8 cellular contexts compared by ENCODE assay signal in genomic region chr7:102287082-102287464, GRCh38. TPM values are rescaled to one million over a fixed set of nuclear protein-coding genes. Genes with fewer than 3 reads are reported as not detected.
DNase-seq lines count a peak whose midpoint lies in the region; ATAC-seq and TF ChIP-seq lines count a peak whose summit lies in the region.

No MANE protein-coding gene starts in this region.

- DNase-seq in heart left ventricle: no peak
- no peak for DNase-seq in left ventricle myocardium superior
- no peak for DNase-seq in activated CD8-positive, alpha-beta T cell treated with anti-CD3 and anti-CD28 coated beads for 36 hours
- no peak for DNase-seq in stomach
- no peak for DNase-seq in OCI-M2 (lab: John Stamatoyannopoulos, UW; ENCODE audit: unreplicated experiment)
- DNase-seq in posterior vena cava (ENCODE audit: low spot score): no peak

- no peaks in the 10 kb centered on the region for H3K9me3 Mint-ChIP-seq in activated CD8-positive, alpha-beta T cell treated with anti-CD3 and anti-CD28 coated beads for 36 hours

- TF ChIP-seq CTCF in heart left ventricle (IDR thresholded peaks at IDR 0.05): no peak
- no peak for TF ChIP-seq CTCF in activated CD8-positive, alpha-beta T cell treated with anti-CD3 and anti-CD28 coated beads for 36 hours (IDR thresholded peaks at IDR 0.05)
- TF ChIP-seq CTCF in stomach (IDR thresholded peaks at IDR 0.05): no peak

- CTCF ChIA-PET in activated CD8-positive, alpha-beta T cell treated with anti-CD3 and anti-CD28 coated beads for 36 hours (lab: Charles Lee): interaction anchor here (1.1 kb wide), 1 partner anchor 16 kb away, joined by 3 read pairs; no protein-coding TSS in a partner anchor

- TF ChIP-seq POLR2A in heart left ventricle (IDR thresholded peaks at IDR 0.05): no peak
- no peak for TF ChIP-seq POLR2A in stomach (IDR thresholded peaks at IDR 0.05)

- H3K27me3 ChIP-seq in heart left ventricle: no peaks in the 10 kb centered on the region
- peaks cover 0 to 12% (median 0%) of the 10 kb centered on the region in 3 donors for H3K27me3 ChIP-seq in stomach

- peak overlapping the region; percentile 67 to 95 (median 81) for H3K4me3 ChIP-seq in heart left ventricle
- peak overlapping the region; percentile 87 for H3K4me3 ChIP-seq in iPS-18c (ENCODE audit: insufficient read depth, low read depth, low read length)
- peak overlapping the region; percentile 77 to 85 (median 78) for H3K4me3 ChIP-seq in stomach

- WGBS in heart left ventricle, 4 donors: 0 to 2% (median 1%) methylated on average over 24 to 38 of the region's 38 CpGs
- 0 to 1% (median 0%) methylated on average over 21 to 38 of the region's 38 CpGs for WGBS in stomach, 5 donors

- POLR2A ChIA-PET in activated CD8-positive, alpha-beta T cell treated with anti-CD3 and anti-CD28 coated beads for 36 hours (lab: Charles Lee): interaction anchor here (0.6 to 0.9 kb wide), 2 partner anchors 31 to 177 kb away, joined by 3 to 4 read pairs; partner anchors contain the start of genes ALKBH4 and LRWD1

- peak in 1 of 4 donors; percentile 8 for ATAC-seq in heart left ventricle
- ATAC-seq in left ventricle myocardium superior: no peak
- no peak for ATAC-seq in activated CD8-positive, alpha-beta T cell treated with anti-CD3 and anti-CD28 coated beads for 36 hours
- no peak for ATAC-seq in GM19467 (IDR thresholded peaks at IDR 0.05; ENCODE audit: unreplicated experiment)

- no peak for TF ChIP-seq EP300 in stomach (IDR thresholded peaks at IDR 0.05)

- H3K4me3 Mint-ChIP-seq in activated CD8-positive, alpha-beta T cell treated with anti-CD3 and anti-CD28 coated beads for 36 hours: peak overlapping the region; percentile 58

- H3K36me3 Mint-ChIP-seq in activated CD8-positive, alpha-beta T cell treated with anti-CD3 and anti-CD28 coated beads for 36 hours (ENCODE audit: low read depth): no peaks in the 10 kb centered on the region

- no peaks in the 10 kb centered on the region for H3K36me3 ChIP-seq in heart left ventricle
- H3K36me3 ChIP-seq in stomach: no peaks in the 10 kb centered on the region

- peaks cover 11% of the 10 kb centered on the region for H3K27me3 Mint-ChIP-seq in activated CD8-positive, alpha-beta T cell treated with anti-CD3 and anti-CD28 coated beads for 36 hours

- intact Hi-C loops in heart left ventricle (cut with DNase I) (loop anchor here in 1 of 10 donors (2.0 kb wide), 1 partner anchor 104 kb away; no protein-coding TSS in a partner anchor), left ventricle myocardium superior (cut with micrococcal nuclease) (no loop called here), stomach (cut with DNase I; ENCODE audit: low total_unique reads) (loop anchor here (10.0 kb wide), 1 partner anchor 178 kb away; the partner anchor contains the start of genes ALKBH4 and LRWD1), posterior vena cava (cut with DNase I) (loop anchor here in 1 of 2 donors (10.0 kb wide), 1 partner anchor 1058 kb away; the partner anchor contains the start of genes DNAJC2 and PSMC2)
- intact Hi-C loops in activated CD8-positive, alpha-beta T cell treated with anti-CD3 and anti-CD28 coated beads for 36 hours (cut with micrococcal nuclease): loop anchor here (10.0 kb wide), 1 partner anchor 168 kb away; no protein-coding TSS in a partner anchor

- peak overlapping the region in 7 of 12 donors; percentile 2 to 61 (median 11) for H3K27ac ChIP-seq in heart left ventricle
- H3K27ac ChIP-seq in stomach: peak overlapping the region in 4 of 5 donors; percentile 29 to 89 (median 54)

- H3K4me1 ChIP-seq in heart left ventricle (peaks cover 7 to 42% (median 24%) of the 10 kb centered on the region in 12 donors), stomach (peaks cover 14 to 40% (median 31%) of the 10 kb centered on the region in 4 donors)

- H3K9me3 ChIP-seq in heart left ventricle (no peaks in the 10 kb centered on the region), iPS-18c (ENCODE audit: control insufficient read depth, insufficient read depth, low read length) (peaks cover 2% of the 10 kb centered on the region), stomach (no peaks in the 10 kb centered on the region)

- H3K4me1 Mint-ChIP-seq in activated CD8-positive, alpha-beta T cell treated with anti-CD3 and anti-CD28 coated beads for 36 hours (ENCODE audit: low read depth): peaks cover 34% of the 10 kb centered on the region

- H3K27ac Mint-ChIP-seq in activated CD8-positive, alpha-beta T cell treated with anti-CD3 and anti-CD28 coated beads for 36 hours: no peak overlapping the region

RNA-seq across cellular contexts. Expression of gene SH2B2, which starts 0.4 kb away (rescaled TPM):
- total RNA-seq in heart left ventricle (1 to 10 TPM in 8 of 9 donors, under 1 TPM in 1; 1.00 to 5.7 (median 2.5) TPM), left ventricle myocardium superior (0.99 TPM), stomach (10 to 100 TPM in 1 of 5 donors, 1 to 10 TPM in 2, under 1 TPM in 1, not detected in 1; 0.37 to 11.1 (median 6.5) TPM), posterior vena cava (1 to 10 TPM; 2.7 to 4.6 TPM)
- polyA plus RNA-seq in heart left ventricle (1 to 10 TPM in 1 of 2 donors, under 1 TPM in 1; 0.50 to 2.2 TPM), stomach (1 to 10 TPM; 2.3 to 2.7 (median 2.6) TPM)
- total RNA-seq in activated CD8-positive, alpha-beta T cell treated with anti-CD3 and anti-CD28 coated beads for 36 hours: 1 to 10 TPM; 5.0 to 7.1 TPM
